Comparison of ENCODE assay signal across 1 cellular context in the genomic region with DNA sequence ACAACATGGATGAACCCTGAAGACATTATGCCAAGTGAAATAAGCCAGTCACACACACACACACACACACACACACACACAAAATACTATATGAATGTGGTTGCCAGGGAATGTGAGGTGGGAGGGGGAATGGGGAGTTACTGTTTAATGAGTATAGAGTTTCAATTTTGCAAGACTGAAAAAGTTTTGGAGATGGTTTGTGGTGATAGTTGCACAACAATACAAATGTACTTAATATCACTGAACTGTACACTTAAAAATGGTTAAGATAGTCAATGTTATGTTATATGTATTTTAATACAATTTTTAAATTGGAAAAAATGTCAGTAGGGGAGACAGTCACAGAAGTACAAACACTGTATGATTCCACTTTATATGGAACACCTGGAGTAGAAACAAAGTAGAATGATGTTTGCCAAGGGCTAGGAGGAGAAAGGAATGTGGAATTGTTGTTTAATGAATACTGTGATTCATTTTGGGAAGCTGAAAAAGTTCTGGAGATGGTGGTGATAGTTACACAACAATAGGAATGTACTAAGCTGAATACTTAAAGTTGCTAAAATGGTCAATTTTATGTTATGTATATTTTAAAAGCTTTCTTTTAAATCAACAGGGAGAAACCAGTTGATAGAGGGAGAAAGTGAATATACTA.
TF ChIP-seq lines count a peak whose summit lies in the region.

No MANE protein-coding gene starts in this region.

TF ChIP-seq in WTC11, 78 proteins besides CTCF, POLR2A, EP300 and RAD21 (continued from another document):
- TF ChIP-seq, protein P1, sequence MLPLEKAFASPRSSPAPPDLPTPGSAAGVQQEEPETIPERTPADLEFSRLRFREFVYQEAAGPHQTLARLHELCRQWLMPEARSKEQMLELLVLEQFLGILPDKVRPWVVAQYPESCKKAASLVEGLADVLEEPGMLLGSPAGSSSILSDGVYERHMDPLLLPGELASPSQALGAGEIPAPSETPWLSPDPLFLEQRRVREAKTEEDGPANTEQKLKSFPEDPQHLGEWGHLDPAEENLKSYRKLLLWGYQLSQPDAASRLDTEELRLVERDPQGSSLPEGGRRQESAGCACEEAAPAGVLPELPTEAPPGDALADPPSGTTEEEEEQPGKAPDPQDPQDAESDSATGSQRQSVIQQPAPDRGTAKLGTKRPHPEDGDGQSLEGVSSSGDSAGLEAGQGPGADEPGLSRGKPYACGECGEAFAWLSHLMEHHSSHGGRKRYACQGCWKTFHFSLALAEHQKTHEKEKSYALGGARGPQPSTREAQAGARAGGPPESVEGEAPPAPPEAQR (CRISPR knock-in tag; IDR thresholded peaks at IDR 0.05), result no peak
- TF ChIP-seq FOXK1 (CRISPR knock-in tag; IDR thresholded peaks at IDR 0.05) (no peak), FOXP1 (CRISPR knock-in tag; IDR thresholded peaks at IDR 0.05; ENCODE audit: borderline replicate concordance) (no peak)
- TF ChIP-seq, protein P2, sequence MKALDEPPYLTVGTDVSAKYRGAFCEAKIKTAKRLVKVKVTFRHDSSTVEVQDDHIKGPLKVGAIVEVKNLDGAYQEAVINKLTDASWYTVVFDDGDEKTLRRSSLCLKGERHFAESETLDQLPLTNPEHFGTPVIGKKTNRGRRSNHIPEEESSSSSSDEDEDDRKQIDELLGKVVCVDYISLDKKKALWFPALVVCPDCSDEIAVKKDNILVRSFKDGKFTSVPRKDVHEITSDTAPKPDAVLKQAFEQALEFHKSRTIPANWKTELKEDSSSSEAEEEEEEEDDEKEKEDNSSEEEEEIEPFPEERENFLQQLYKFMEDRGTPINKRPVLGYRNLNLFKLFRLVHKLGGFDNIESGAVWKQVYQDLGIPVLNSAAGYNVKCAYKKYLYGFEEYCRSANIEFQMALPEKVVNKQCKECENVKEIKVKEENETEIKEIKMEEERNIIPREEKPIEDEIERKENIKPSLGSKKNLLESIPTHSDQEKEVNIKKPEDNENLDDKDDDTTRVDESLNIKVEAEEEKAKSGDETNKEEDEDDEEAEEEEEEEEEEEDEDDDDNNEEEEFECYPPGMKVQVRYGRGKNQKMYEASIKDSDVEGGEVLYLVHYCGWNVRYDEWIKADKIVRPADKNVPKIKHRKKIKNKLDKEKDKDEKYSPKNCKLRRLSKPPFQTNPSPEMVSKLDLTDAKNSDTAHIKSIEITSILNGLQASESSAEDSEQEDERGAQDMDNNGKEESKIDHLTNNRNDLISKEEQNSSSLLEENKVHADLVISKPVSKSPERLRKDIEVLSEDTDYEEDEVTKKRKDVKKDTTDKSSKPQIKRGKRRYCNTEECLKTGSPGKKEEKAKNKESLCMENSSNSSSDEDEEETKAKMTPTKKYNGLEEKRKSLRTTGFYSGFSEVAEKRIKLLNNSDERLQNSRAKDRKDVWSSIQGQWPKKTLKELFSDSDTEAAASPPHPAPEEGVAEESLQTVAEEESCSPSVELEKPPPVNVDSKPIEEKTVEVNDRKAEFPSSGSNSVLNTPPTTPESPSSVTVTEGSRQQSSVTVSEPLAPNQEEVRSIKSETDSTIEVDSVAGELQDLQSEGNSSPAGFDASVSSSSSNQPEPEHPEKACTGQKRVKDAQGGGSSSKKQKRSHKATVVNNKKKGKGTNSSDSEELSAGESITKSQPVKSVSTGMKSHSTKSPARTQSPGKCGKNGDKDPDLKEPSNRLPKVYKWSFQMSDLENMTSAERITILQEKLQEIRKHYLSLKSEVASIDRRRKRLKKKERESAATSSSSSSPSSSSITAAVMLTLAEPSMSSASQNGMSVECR (CRISPR knock-in tag; IDR thresholded peaks at IDR 0.05; ENCODE audit: borderline replicate concordance), result no peak
- TF ChIP-seq, protein P3, sequence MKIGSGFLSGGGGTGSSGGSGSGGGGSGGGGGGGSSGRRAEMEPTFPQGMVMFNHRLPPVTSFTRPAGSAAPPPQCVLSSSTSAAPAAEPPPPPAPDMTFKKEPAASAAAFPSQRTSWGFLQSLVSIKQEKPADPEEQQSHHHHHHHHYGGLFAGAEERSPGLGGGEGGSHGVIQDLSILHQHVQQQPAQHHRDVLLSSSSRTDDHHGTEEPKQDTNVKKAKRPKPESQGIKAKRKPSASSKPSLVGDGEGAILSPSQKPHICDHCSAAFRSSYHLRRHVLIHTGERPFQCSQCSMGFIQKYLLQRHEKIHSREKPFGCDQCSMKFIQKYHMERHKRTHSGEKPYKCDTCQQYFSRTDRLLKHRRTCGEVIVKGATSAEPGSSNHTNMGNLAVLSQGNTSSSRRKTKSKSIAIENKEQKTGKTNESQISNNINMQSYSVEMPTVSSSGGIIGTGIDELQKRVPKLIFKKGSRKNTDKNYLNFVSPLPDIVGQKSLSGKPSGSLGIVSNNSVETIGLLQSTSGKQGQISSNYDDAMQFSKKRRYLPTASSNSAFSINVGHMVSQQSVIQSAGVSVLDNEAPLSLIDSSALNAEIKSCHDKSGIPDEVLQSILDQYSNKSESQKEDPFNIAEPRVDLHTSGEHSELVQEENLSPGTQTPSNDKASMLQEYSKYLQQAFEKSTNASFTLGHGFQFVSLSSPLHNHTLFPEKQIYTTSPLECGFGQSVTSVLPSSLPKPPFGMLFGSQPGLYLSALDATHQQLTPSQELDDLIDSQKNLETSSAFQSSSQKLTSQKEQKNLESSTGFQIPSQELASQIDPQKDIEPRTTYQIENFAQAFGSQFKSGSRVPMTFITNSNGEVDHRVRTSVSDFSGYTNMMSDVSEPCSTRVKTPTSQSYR (CRISPR knock-in tag; IDR thresholded peaks at IDR 0.05), result no peak
- TF ChIP-seq, protein P4, sequence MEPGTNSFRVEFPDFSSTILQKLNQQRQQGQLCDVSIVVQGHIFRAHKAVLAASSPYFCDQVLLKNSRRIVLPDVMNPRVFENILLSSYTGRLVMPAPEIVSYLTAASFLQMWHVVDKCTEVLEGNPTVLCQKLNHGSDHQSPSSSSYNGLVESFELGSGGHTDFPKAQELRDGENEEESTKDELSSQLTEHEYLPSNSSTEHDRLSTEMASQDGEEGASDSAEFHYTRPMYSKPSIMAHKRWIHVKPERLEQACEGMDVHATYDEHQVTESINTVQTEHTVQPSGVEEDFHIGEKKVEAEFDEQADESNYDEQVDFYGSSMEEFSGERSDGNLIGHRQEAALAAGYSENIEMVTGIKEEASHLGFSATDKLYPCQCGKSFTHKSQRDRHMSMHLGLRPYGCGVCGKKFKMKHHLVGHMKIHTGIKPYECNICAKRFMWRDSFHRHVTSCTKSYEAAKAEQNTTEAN (CRISPR knock-in tag; IDR thresholded peaks at IDR 0.05), result no peak
- TF ChIP-seq, protein P5, sequence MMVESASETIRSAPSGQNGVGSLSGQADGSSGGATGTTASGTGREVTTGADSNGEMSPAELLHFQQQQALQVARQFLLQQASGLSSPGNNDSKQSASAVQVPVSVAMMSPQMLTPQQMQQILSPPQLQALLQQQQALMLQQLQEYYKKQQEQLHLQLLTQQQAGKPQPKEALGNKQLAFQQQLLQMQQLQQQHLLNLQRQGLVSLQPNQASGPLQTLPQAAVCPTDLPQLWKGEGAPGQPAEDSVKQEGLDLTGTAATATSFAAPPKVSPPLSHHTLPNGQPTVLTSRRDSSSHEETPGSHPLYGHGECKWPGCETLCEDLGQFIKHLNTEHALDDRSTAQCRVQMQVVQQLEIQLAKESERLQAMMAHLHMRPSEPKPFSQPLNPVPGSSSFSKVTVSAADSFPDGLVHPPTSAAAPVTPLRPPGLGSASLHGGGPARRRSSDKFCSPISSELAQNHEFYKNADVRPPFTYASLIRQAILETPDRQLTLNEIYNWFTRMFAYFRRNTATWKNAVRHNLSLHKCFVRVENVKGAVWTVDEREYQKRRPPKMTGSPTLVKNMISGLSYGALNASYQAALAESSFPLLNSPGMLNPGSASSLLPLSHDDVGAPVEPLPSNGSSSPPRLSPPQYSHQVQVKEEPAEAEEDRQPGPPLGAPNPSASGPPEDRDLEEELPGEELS (CRISPR knock-in tag; IDR thresholded peaks at IDR 0.05), result no peak
TF ChIP-seq in WTC11: peak in this region for 0.
